8 cellular contexts compared by ENCODE assay signal in the genomic region with DNA sequence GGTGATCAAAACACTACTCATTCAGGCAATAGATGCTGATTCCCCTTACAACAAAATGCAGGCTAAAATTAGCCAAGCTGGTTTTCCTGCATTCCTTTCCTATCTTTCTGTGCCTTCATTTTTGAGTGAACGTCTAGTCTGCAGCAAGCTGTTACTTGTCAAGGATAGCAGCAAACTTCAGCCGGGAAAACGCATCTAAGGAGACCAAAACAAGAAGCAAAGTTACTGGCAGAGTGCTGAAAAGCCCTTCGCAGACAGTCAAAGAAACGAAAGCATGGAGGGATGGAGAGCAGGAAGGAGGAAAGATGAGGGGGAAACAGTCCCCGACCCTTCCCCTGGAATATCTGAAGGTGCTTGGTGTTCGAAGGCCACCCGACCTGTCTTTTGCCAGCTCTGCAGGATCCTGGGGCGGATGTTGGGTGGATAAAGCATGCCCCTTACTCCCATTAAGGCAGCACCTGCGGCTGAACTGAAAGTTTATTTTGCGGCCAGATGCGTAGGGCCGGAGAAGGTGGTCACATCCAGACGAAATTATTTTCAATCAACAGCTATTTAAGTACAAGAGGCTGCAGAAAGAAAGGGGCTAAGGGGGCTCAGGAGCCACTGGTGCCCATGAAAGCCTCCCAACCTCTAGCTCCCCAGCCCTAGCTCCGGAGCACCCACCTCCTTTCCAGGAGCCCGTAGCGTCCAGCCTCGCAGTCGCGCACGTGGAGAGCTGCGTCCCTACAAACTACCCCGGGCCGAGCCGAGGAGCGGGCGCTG. TPM values are rescaled to one million over a fixed set of nuclear protein-coding genes. Genes with fewer than 3 reads are reported as not detected.
A peak's percentile ranks its signal among the peaks of the same experiment; 100 is the strongest.
DNase-seq lines count a peak whose midpoint lies in the region; ATAC-seq lines count a peak whose summit lies in the region.

No MANE protein-coding gene starts in this region.

- peak; percentile 14 for DNase-seq in A172 (ENCODE audit: low spot score)
- peak; percentile 51 for DNase-seq in NCI-H748 (lab: John Stamatoyannopoulos, UW; ENCODE audit: unreplicated experiment)
- no peak for DNase-seq in activated CD8-positive, alpha-beta memory T cell treated with anti-CD3 and anti-CD28 coated beads, Interleukin-2, amount 50 U/mL, for 48 hours
- DNase-seq in amniotic stem cell (lab: John Stamatoyannopoulos, UW): no peak

- H3K4me1 ChIP-seq in endocrine pancreas (ENCODE audit: control insufficient read depth, insufficient read depth, low read length) (no peaks in the 10 kb centered on the region), mucosa of stomach (ENCODE audit: control insufficient read depth, insufficient read depth, low read length) (peaks cover 4% of the 10 kb centered on the region)

- peak overlapping the region; percentile 42 for H3K4me3 ChIP-seq in endocrine pancreas (ENCODE audit: control insufficient read depth, insufficient read depth, low read length)
- H3K4me3 ChIP-seq in mucosa of stomach (ENCODE audit: low read length): peak overlapping the region; percentile 65

- no peaks in the 10 kb centered on the region for H3K36me3 ChIP-seq in endocrine pancreas (ENCODE audit: control insufficient read depth, insufficient read depth, low read length)
- no peaks in the 10 kb centered on the region for H3K36me3 ChIP-seq in mucosa of stomach (ENCODE audit: control insufficient read depth, insufficient read depth, low read length)

- no peaks in the 10 kb centered on the region for H3K9me3 ChIP-seq in endocrine pancreas (ENCODE audit: control insufficient read depth, low read length)
- no peaks in the 10 kb centered on the region for H3K9me3 ChIP-seq in mucosa of stomach (ENCODE audit: control insufficient read depth, low read length)

- H3K27me3 ChIP-seq in endocrine pancreas (ENCODE audit: control insufficient read depth, insufficient read depth, low read length) (no peaks in the 10 kb centered on the region), mucosa of stomach (ENCODE audit: control insufficient read depth, insufficient read depth, low read length) (no peaks in the 10 kb centered on the region)

- ATAC-seq in GM19324 (IDR thresholded peaks at IDR 0.05; ENCODE audit: low FRiP score, unreplicated experiment): peak; percentile 23
- ATAC-seq in GM18873 (IDR thresholded peaks at IDR 0.05; ENCODE audit: low FRiP score, unreplicated experiment): no peak

- H3K9ac ChIP-seq in endocrine pancreas (ENCODE audit: control insufficient read depth, insufficient read depth, low read length) (peak overlapping the region; percentile 67), mucosa of stomach (ENCODE audit: low read length) (peak overlapping the region; percentile 78)

RNA-seq across cellular contexts. Expression of gene FERMT1, which starts 0.5 kb away (rescaled TPM):
- 6.5 and 7.0 TPM in 2 replicates for total RNA-seq in A172 (2014; rRNA removed; shearing (Covaris generic))

Comparison
In these comparisons a context has a peak if more than half of its experiments do, and no peak if none do; other contexts are left out.
1. DNase-seq: peak in A172 (single experiment) and NCI-H748 (single experiment); none in activated CD8-positive, alpha-beta memory T cell treated with anti-CD3 and anti-CD28 coated beads, Interleukin-2, amount 50 U/mL, for 48 hours (single experiment) and amniotic stem cell (single experiment).